ENCODE assay signal across 8 cellular contexts in the genomic region with DNA sequence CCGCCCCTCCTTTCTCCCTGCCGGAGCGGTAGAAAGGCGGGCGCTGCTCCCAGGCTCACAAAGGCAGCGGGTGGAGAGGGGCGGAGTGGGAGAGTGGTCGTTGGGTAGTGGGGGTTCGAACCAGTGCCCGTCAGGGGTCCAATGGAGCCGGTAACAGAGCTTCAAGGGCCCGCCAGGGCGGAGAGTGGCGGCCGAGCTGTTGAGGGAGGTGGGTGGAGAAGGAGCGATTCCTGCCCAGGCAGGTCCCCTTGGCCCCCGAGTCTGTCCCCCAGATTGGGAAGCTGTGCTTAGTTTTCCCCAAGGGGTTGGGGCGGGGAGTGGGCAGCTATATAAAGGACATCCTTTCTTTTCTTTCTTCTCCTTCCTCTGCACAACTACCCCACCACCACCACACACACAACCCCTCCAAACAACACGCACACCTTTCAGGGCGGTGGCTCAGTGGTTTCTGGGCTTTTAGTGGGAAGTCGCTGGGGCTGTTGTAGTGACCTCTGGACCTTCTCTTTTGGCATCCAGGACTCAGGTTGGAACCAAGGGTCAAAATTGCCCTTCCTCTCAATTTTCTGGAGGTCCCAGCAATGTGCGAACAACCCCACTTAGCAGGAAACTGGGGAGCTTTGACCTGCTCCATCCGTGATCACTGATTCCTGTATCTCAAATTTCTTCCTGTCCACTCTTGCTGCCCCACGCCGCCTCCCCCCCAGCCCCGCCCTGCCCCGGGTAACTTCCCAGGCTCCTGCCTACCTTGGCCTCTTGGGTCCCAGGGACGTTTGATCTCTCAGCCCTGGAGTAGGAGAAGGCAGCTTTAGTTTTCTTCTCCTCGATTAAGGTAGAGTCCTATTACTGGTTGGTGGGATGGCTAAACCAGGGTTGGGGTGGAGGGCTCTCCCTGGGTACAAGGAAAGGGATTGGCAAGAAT. TPM values are rescaled to one million over a fixed set of nuclear protein-coding genes. Genes with fewer than 3 reads are reported as not detected.
DNase-seq lines count a peak whose midpoint lies in the region; ATAC-seq, FAIRE-seq and TF ChIP-seq lines count a peak whose summit lies in the region.

No MANE protein-coding gene starts in this region.

- peak overlapping the region; percentile 90 for H3K4me2 ChIP-seq in HCT116 (ENCODE audit: low read length)
- peak overlapping the region; percentile 81 for H3K4me2 ChIP-seq in skeletal muscle satellite cell (ENCODE audit: low read length)

- no peaks in the 10 kb centered on the region for H3K27me3 ChIP-seq in HCT116 (ENCODE audit: insufficient read depth, low read length)
- H3K27me3 ChIP-seq in skeletal muscle satellite cell (ENCODE audit: control insufficient read depth, insufficient read depth, low read length), result peaks cover 3% of the 10 kb centered on the region

- H2AFZ ChIP-seq in HCT116 (ENCODE audit: low read depth, low read length, poor library complexity, severe bottlenecking), result no peak overlapping the region

- no peak overlapping the region for H3K27ac Mint-ChIP-seq in activated T-cell treated with anti-CD3 and anti-CD28 coated beads, Interleukin-2, amount 50 U/mL, for 24 hours

- POLR2A ChIA-PET in HCT116 (lab: Charles Lee), result interaction anchor here (4.0 kb wide), 1 partner anchor 390 kb away, joined by 53 read pairs; no protein-coding TSS in a partner anchor

- peaks cover 20% of the 10 kb centered on the region for H3K4me1 Mint-ChIP-seq in activated T-cell treated with anti-CD3 and anti-CD28 coated beads, Interleukin-2, amount 50 U/mL, for 24 hours (ENCODE audit: low read depth)

- no peak overlapping the region for H3K27ac ChIP-seq in HCT116 (ENCODE audit: low read depth, low read length)

- CTCF ChIA-PET in HCT116 (lab: Charles Lee), result no interaction called here

- H3K9me2 ChIP-seq in HCT116 (ENCODE audit: insufficient read depth), result no peaks in the 10 kb centered on the region

- H3K79me2 ChIP-seq in HCT116 (ENCODE audit: insufficient read depth, low read length), result peaks cover 27% of the 10 kb centered on the region; the same call in 1 of the 2 replicates

- peaks cover 0 to 8% of the 10 kb centered on the region in 2 experiments; a peak in 1 of 4 replicates for H3K4me1 ChIP-seq in HCT116 (ENCODE audit: control insufficient read depth in 1 of 2, insufficient read depth in 2 of 2, low read length in 2 of 2)
- H3K4me1 ChIP-seq in skeletal muscle satellite cell (ENCODE audit: control insufficient read depth, insufficient read depth, low read length), result peaks cover 17% of the 10 kb centered on the region

- H3K36me3 ChIP-seq in HCT116 (ENCODE audit: control insufficient read depth in 1 of 2, insufficient read depth in 2 of 2, low read length in 2 of 2) (no peaks in the 10 kb centered on the region), skeletal muscle satellite cell (ENCODE audit: insufficient read depth, low read length) (no peaks in the 10 kb centered on the region)

- no peak for TF ChIP-seq POLR2A in HCT116 (IDR thresholded peaks at IDR 0.05; ENCODE audit: borderline replicate concordance, extremely low read depth, insufficient read depth, insufficient read length)

- H3K9me3 ChIP-seq in HCT116 (ENCODE audit: control insufficient read depth in 1 of 2, insufficient read depth in 1 of 2, low read depth in 1 of 2, low read length in 2 of 2) (no peaks in the 10 kb centered on the region), iPS-18c (ENCODE audit: control insufficient read depth, insufficient read depth, low read length) (peaks cover 12% of the 10 kb centered on the region), skeletal muscle satellite cell (replicated peaks; ENCODE audit: low read length) (no peaks in the 10 kb centered on the region)

- peak overlapping the region; percentile 82 for H3K4me3 Mint-ChIP-seq in activated T-cell treated with anti-CD3 and anti-CD28 coated beads, Interleukin-2, amount 50 U/mL, for 24 hours

- intact Hi-C loops in HCT116 (cut with micrococcal nuclease), result no loop called here

- H3K4me3 ChIP-seq in HCT116 (replicated peaks in 1 of 2; ENCODE audit: low read depth in 1 of 2, low read length in 2 of 2) (peak overlapping the region; percentile 61 to 72), iPS-18c (ENCODE audit: insufficient read depth, low read depth, low read length) (peak overlapping the region; percentile 58), skeletal muscle satellite cell (ENCODE audit: low read length) (peak overlapping the region; percentile 75)

- H4K20me1 ChIP-seq in HCT116 (ENCODE audit: insufficient read depth), result no peaks in the 10 kb centered on the region

- peak overlapping the region; percentile 64 for H3K9ac ChIP-seq in HCT116 (ENCODE audit: low read length)
- H3K9ac ChIP-seq in skeletal muscle satellite cell (ENCODE audit: low read depth, low read length), result peak overlapping the region; percentile 73

- no peak for TF ChIP-seq CTCF in HCT116 (IDR thresholded peaks at IDR 0.05 in 2 of 3, conservative IDR thresholded peaks at IDR 0.05 in 1 of 3; ENCODE audit: borderline replicate concordance in 1 of 3, insufficient read depth in 1 of 3, low read depth in 2 of 3, low read length in 2 of 3)

- H3K27me3 Mint-ChIP-seq in activated T-cell treated with anti-CD3 and anti-CD28 coated beads, Interleukin-2, amount 50 U/mL, for 24 hours, result peaks cover 24% of the 10 kb centered on the region

- no peaks in the 10 kb centered on the region for H3K9me3 Mint-ChIP-seq in activated T-cell treated with anti-CD3 and anti-CD28 coated beads, Interleukin-2, amount 50 U/mL, for 24 hours

- no peak for ATAC-seq in HCT116

- DNase-seq in HCT116 (ENCODE audit: low read depth, low spot score), result no peak
- no peak for DNase-seq in activated T-cell treated with anti-CD3 and anti-CD28 coated beads, Interleukin-2, amount 50 U/mL, for 24 hours
- no peak for DNase-seq in RCC 7860 (ENCODE audit: low spot score)
- DNase-seq in stimulated activated CD8-positive, alpha-beta memory T cell treated with anti-CD3 and anti-CD28 coated beads, Interleukin-4, amount 100 ng/mL, for 48 hours, result no peak
- no peak for DNase-seq in effector CD4-positive, alpha-beta T cell
- no peak for DNase-seq in NCI-H510A treated with DMSO at 0.1 percent for 48 hours (lab: John Stamatoyannopoulos, UW)

- no peak for TF ChIP-seq RAD21 in HCT116 (IDR thresholded peaks at IDR 0.05; ENCODE audit: low read depth)

- no TSS peak for BruUV-seq in HCT116 (replicated peaks; lab: Mats Ljungman, UMichigan)

- RAD21 ChIA-PET in HCT116 (lab: Charles Lee; ENCODE audit: low non-redundant PET in 1 of 2, low total read pairs in 2 of 2, uncharacterized antibody in 2 of 2, unreplicated experiment in 2 of 2), result interaction anchor here in 1 of 2 experiments (0.6 kb wide), 1 partner anchor 464 kb away, joined by 3 read pairs; no protein-coding TSS in a partner anchor

- no peaks in the 10 kb centered on the region for H3K36me3 Mint-ChIP-seq in activated T-cell treated with anti-CD3 and anti-CD28 coated beads, Interleukin-2, amount 50 U/mL, for 24 hours (ENCODE audit: low read depth)

- FAIRE-seq in RCC 7860 (lab: Jason Lieb, UNC), result no peak

TF ChIP-seq in HCT116, 20 proteins besides CTCF, POLR2A, EP300 and RAD21:
- no peak for TF ChIP-seq JUND (IDR thresholded peaks at IDR 0.05)
- TF ChIP-seq EGR1 (IDR thresholded peaks at IDR 0.05; ENCODE audit: low read depth), result no peak
- TF ChIP-seq, protein P1, sequence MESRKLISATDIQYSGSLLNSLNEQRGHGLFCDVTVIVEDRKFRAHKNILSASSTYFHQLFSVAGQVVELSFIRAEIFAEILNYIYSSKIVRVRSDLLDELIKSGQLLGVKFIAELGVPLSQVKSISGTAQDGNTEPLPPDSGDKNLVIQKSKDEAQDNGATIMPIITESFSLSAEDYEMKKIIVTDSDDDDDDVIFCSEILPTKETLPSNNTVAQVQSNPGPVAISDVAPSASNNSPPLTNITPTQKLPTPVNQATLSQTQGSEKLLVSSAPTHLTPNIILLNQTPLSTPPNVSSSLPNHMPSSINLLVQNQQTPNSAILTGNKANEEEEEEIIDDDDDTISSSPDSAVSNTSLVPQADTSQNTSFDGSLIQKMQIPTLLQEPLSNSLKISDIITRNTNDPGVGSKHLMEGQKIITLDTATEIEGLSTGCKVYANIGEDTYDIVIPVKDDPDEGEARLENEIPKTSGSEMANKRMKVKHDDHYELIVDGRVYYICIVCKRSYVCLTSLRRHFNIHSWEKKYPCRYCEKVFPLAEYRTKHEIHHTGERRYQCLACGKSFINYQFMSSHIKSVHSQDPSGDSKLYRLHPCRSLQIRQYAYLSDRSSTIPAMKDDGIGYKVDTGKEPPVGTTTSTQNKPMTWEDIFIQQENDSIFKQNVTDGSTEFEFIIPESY (IDR thresholded peaks at IDR 0.05; ENCODE audit: extremely low read depth, insufficient replicate concordance, low read length), result no peak
- TF ChIP-seq, protein P2, sequence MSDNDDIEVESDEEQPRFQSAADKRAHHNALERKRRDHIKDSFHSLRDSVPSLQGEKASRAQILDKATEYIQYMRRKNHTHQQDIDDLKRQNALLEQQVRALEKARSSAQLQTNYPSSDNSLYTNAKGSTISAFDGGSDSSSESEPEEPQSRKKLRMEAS (IDR thresholded peaks at IDR 0.05), result no peak

RNA-seq across cellular contexts. Expression of a gene that starts 1.9 kb away (rescaled TPM):
- total RNA-seq in HCT116 (2021; ENCODE audit: unreplicated experiment), result 14.7 TPM
- polyA plus RNA-seq in HCT116 (2012), result 12.9 TPM in 2 replicates
- 14.7 and 14.9 TPM in 2 replicates for total RNA-seq in skeletal muscle satellite cell (2012; rRNA removed)
